ENCODE assay signal across 2 cellular contexts in the genomic region with DNA sequence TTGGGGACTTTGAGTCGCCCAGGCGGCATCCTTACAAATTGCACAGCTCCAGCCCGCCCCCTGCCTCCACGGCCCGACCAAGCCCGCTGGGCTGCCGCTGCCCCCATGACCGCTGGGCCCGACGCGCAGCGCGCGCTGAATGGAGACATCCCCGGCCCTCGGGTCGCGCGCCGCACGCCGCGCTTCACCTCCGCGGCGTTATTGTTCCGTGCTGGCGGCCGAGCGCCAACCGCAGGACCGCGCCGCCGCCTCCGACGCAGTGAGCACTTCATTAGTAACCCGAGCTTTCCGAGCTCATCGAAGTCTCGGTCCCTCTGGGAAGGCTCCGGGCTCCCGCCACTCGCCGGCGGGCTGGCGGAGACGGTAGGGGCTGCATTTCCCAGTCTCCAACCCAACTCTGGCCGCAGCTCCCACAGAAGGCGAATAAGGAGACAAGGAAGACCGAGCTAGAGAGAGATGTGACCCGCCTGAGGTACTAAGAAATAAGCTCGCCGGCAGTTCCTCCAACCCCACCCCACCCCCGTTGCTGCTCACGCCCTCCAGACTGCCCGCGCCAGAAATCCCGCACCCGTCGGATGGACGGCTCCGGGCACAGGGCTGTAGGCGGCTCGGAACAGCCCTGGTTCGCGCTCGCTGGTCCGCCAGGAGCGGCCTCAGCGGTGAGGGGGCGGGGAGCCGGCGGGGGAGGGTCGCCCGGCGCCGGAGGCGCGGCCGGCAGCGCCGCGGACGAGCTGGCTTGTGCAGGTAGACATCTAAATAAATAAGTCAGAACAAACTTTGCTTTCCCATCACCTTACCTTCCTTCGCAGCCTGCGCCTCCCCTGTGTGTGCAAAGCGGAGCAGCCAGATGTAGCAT.
TF ChIP-seq lines count a peak whose summit lies in the region.

No MANE protein-coding gene starts in this region.

TF ChIP-seq in liver, 16 proteins besides CTCF, POLR2A, EP300 and RAD21:
- no peak for TF ChIP-seq REST (IDR thresholded peaks at IDR 0.05)
- TF ChIP-seq SP1 (IDR thresholded peaks at IDR 0.05) = no peak
- TF ChIP-seq YY1 (IDR thresholded peaks at IDR 0.05) = no peak
- no peak for TF ChIP-seq FOXA2 (IDR thresholded peaks at IDR 0.05)
- TF ChIP-seq ATF3 (IDR thresholded peaks at IDR 0.05) = no peak
- no peak for TF ChIP-seq HNF4A (conservative IDR thresholded peaks at IDR 0.05)
- TF ChIP-seq NR2F2 (IDR thresholded peaks at IDR 0.05) = no peak
- TF ChIP-seq ZBTB33 (IDR thresholded peaks at IDR 0.05) = no peak
- TF ChIP-seq RXRA (IDR thresholded peaks at IDR 0.05) = no peak

TF ChIP-seq in HepG2, 621 proteins besides CTCF, POLR2A, EP300 and RAD21 (continued from another document):
- TF ChIP-seq PAX8 (CRISPR knock-in tag; IDR thresholded peaks at IDR 0.05; ENCODE audit: borderline replicate concordance) (no peak), ZBTB21 (CRISPR knock-in tag; IDR thresholded peaks at IDR 0.05) (no peak), ZNF12 (CRISPR knock-in tag; IDR thresholded peaks at IDR 0.05) (no peak), HNRNPK (IDR thresholded peaks at IDR 0.05; ENCODE audit: low read depth, low read length, poor library complexity, severe bottlenecking) (no peak), HOXA5 (CRISPR knock-in tag; IDR thresholded peaks at IDR 0.05) (no peak)
- TF ChIP-seq, protein P1, sequence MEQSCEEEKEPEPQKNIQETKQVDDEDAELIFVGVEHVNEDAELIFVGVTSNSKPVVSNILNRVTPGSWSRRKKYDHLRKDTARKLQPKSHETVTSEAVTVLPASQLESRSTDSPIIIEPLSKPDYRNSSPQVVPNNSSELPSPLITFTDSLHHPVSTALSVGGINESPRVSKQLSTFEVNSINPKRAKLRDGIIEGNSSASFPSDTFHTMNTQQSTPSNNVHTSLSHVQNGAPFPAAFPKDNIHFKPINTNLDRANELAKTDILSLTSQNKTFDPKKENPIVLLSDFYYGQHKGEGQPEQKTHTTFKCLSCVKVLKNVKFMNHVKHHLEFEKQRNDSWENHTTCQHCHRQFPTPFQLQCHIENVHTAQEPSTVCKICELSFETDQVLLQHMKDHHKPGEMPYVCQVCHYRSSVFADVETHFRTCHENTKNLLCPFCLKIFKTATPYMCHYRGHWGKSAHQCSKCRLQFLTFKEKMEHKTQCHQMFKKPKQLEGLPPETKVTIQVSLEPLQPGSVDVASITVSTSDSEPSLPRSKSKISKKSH (CRISPR knock-in tag; IDR thresholded peaks at IDR 0.05; ENCODE audit: borderline replicate concordance) = no peak
